Comparison of ENCODE assay signal across 16 cellular contexts in genomic region chrX:39212456-39212855, GRCh38.
DNase-seq lines count a peak whose midpoint lies in the region; ATAC-seq lines count a peak whose summit lies in the region.
"Had no signal": no experiment of that assay in that cellular context is flagged by ENCODE, and none has a peak within 500 bp of the region (broad histone marks: within the 10 kb centered on the region; RNA-seq: fewer than 3 reads in every experiment).

No MANE protein-coding gene starts in this region.

- H3K4me3 Mint-ChIP-seq in activated CD4-positive, alpha-beta T cell treated with anti-CD3 and anti-CD28 coated beads, Interleukin-2, amount 10 ng/mL, durations not matched to agents 7 days and 5 days = no peak overlapping the region
- no peak overlapping the region for H3K4me3 Mint-ChIP-seq in activated naive CD4-positive, alpha-beta T cell treated with anti-CD3 and anti-CD28 coated beads for 36 hours
- no peak overlapping the region for H3K4me3 Mint-ChIP-seq in T-cell
- H3K4me3 Mint-ChIP-seq: CD4-positive, CD25-positive, alpha-beta regulatory T cell; H9; naive thymus-derived CD8-positive, alpha-beta T cell had no signal

- POLR2A ChIA-PET in activated CD4-positive, alpha-beta T cell treated with anti-CD3 and anti-CD28 coated beads, Interleukin-2, amount 10 ng/mL, durations not matched to agents 7 days and 5 days (lab: Charles Lee) = no interaction called here
- POLR2A ChIA-PET in T-cell (lab: Charles Lee) = no interaction called here

- CTCF ChIA-PET in activated CD4-positive, alpha-beta T cell treated with anti-CD3 and anti-CD28 coated beads, Interleukin-2, amount 10 ng/mL, durations not matched to agents 7 days and 5 days (lab: Charles Lee) = no interaction called here
- CTCF ChIA-PET in activated naive CD4-positive, alpha-beta T cell treated with anti-CD3 and anti-CD28 coated beads for 36 hours (lab: Charles Lee) = no interaction called here
- CTCF ChIA-PET in T-cell (lab: Charles Lee) = interaction anchor here in 1 of 2 donors (0.5 kb wide), 1 partner anchor 228 kb away, joined by 3 read pairs; no protein-coding TSS in a partner anchor

- intact Hi-C loops in activated naive CD4-positive, alpha-beta T cell treated with anti-CD3 and anti-CD28 coated beads for 36 hours (cut with micrococcal nuclease) = loop anchor here (2.0 kb wide), 1 partner anchor 16 kb away; no protein-coding TSS in a partner anchor

- ATAC-seq in T-cell (replicated peaks in 1 of 4) = no peak
- ATAC-seq: naive thymus-derived CD8-positive, alpha-beta T cell; Right ventricle myocardium inferior had no signal

- H3K27me3 Mint-ChIP-seq in activated CD4-positive, alpha-beta T cell treated with anti-CD3 and anti-CD28 coated beads, Interleukin-2, amount 10 ng/mL, durations not matched to agents 7 days and 5 days = no peaks in the 10 kb centered on the region
- no peaks in the 10 kb centered on the region for H3K27me3 Mint-ChIP-seq in activated naive CD4-positive, alpha-beta T cell treated with anti-CD3 and anti-CD28 coated beads for 36 hours (ENCODE audit: low read depth)
- H3K27me3 Mint-ChIP-seq in T-cell = peaks cover 0 to 20% of the 10 kb centered on the region in 2 donors
- H3K27me3 Mint-ChIP-seq: CD4-positive, CD25-positive, alpha-beta regulatory T cell had no signal

- no peaks in the 10 kb centered on the region for H3K36me3 Mint-ChIP-seq in activated CD4-positive, alpha-beta T cell treated with anti-CD3 and anti-CD28 coated beads, Interleukin-2, amount 10 ng/mL, durations not matched to agents 7 days and 5 days (ENCODE audit: low read depth)
- no peaks in the 10 kb centered on the region for H3K36me3 Mint-ChIP-seq in activated naive CD4-positive, alpha-beta T cell treated with anti-CD3 and anti-CD28 coated beads for 36 hours (ENCODE audit: low read depth)
- no peaks in the 10 kb centered on the region for H3K36me3 Mint-ChIP-seq in T-cell
- H3K36me3 Mint-ChIP-seq: CD4-positive, CD25-positive, alpha-beta regulatory T cell had no signal

- DNase-seq in activated CD4-positive, alpha-beta T cell treated with anti-CD3 and anti-CD28 coated beads for 48 hours = peak; percentile 62
- no peak for DNase-seq in activated CD4-positive, alpha-beta T cell treated with anti-CD3 and anti-CD28 coated beads, Interleukin-2, amount 10 ng/mL, durations not matched to agents 7 days and 5 days
- DNase-seq in NCI-H2171 (lab: John Stamatoyannopoulos, UW) (peak; percentile 26), NOMO-1 (lab: John Stamatoyannopoulos, UW; ENCODE audit: unreplicated experiment in 2 of 2) (no peak), T-cell (no peak), GDM1 (lab: John Stamatoyannopoulos, UW) (no peak)
- DNase-seq in activated naive CD4-positive, alpha-beta T cell treated with anti-CD3 and anti-CD28 coated beads for 36 hours = peak; percentile 68
- peak; percentile 52 for DNase-seq in stimulated activated CD4-positive, alpha-beta T cell treated with anti-CD3 and anti-CD28 coated beads, Interleukin-4, amount 100 ng/mL, for 1 hour
- DNase-seq: anterior cingulate cortex; CD4-positive, CD25-positive, alpha-beta regulatory T cell; H9; KBM-7; naive thymus-derived CD8-positive, alpha-beta T cell; NCI-H1092; NK-92 treated with Interleukin-12 subunit alpha and Interleukin-12 subunit beta, amount 100 ng/mL, for 24 hours had no signal

- no peak overlapping the region for H3K27ac Mint-ChIP-seq in activated CD4-positive, alpha-beta T cell treated with anti-CD3 and anti-CD28 coated beads, Interleukin-2, amount 10 ng/mL, durations not matched to agents 7 days and 5 days
- H3K27ac Mint-ChIP-seq in activated naive CD4-positive, alpha-beta T cell treated with anti-CD3 and anti-CD28 coated beads for 36 hours = peak overlapping the region; percentile 16
- H3K27ac Mint-ChIP-seq in T-cell = no peak overlapping the region
- H3K27ac Mint-ChIP-seq: H9 had no signal

- no peaks in the 10 kb centered on the region for H3K4me1 Mint-ChIP-seq in activated CD4-positive, alpha-beta T cell treated with anti-CD3 and anti-CD28 coated beads, Interleukin-2, amount 10 ng/mL, durations not matched to agents 7 days and 5 days
- H3K4me1 Mint-ChIP-seq in activated naive CD4-positive, alpha-beta T cell treated with anti-CD3 and anti-CD28 coated beads for 36 hours (ENCODE audit: low read depth) = peaks cover 17% of the 10 kb centered on the region
- H3K4me1 Mint-ChIP-seq in T-cell = no peaks in the 10 kb centered on the region
- H3K4me1 Mint-ChIP-seq: CD4-positive, CD25-positive, alpha-beta regulatory T cell; H9; naive thymus-derived CD8-positive, alpha-beta T cell had no signal

- no peaks in the 10 kb centered on the region for H3K9me3 Mint-ChIP-seq in activated CD4-positive, alpha-beta T cell treated with anti-CD3 and anti-CD28 coated beads, Interleukin-2, amount 10 ng/mL, durations not matched to agents 7 days and 5 days
- no peaks in the 10 kb centered on the region for H3K9me3 Mint-ChIP-seq in activated naive CD4-positive, alpha-beta T cell treated with anti-CD3 and anti-CD28 coated beads for 36 hours
- no peaks in the 10 kb centered on the region for H3K9me3 Mint-ChIP-seq in T-cell

Comparison
In these comparisons a context has a peak if more than half of its experiments do, and no peak if none do; other contexts are left out.
1. DNase-seq: peak in activated CD4-positive, alpha-beta T cell treated with anti-CD3 and anti-CD28 coated beads for 48 hours (single experiment), NCI-H2171 (single experiment), activated naive CD4-positive, alpha-beta T cell treated with anti-CD3 and anti-CD28 coated beads for 36 hours (single experiment) and stimulated activated CD4-positive, alpha-beta T cell treated with anti-CD3 and anti-CD28 coated beads, Interleukin-4, amount 100 ng/mL, for 1 hour (single experiment); none in activated CD4-positive, alpha-beta T cell treated with anti-CD3 and anti-CD28 coated beads, Interleukin-2, amount 10 ng/mL, durations not matched to agents 7 days and 5 days (single experiment), NOMO-1 (0 of 2), T-cell (0 of 34) and GDM1 (single experiment).